31 cellular contexts compared by ENCODE assay signal in genomic region chr22:35514366-35514765, GRCh38. TPM values are rescaled to one million over a fixed set of nuclear protein-coding genes. Genes with fewer than 3 reads are reported as not detected.
"Had no signal": no experiment of that assay in that cellular context is flagged by ENCODE, and none has a peak within 500 bp of the region (broad histone marks: within the 10 kb centered on the region; RNA-seq: fewer than 3 reads in every experiment).

No MANE protein-coding gene starts in this region.

- H3K4me1 ChIP-seq: heart right ventricle, pancreas, right lobe of liver, suprapubic skin, transverse colon, upper lobe of right lung, uterus had no signal

- H3K36me3 ChIP-seq: esophagus muscularis mucosa, heart right ventricle, neutrophil, pancreas, right lobe of liver, suprapubic skin, transverse colon, upper lobe of right lung, uterus had no signal

- H3K27ac ChIP-seq: esophagus muscularis mucosa, heart right ventricle, neutrophil, pancreas, right lobe of liver, suprapubic skin, transverse colon, upper lobe of right lung, uterus had no signal

- ATAC-seq: effector memory CD8-positive, alpha-beta T cell; heart right ventricle; left colon; left ventricle myocardium superior; mucosa of descending colon; natural killer cell treated with Interleukin-12 subunit alpha and Interleukin-12 subunit beta and Interleukin-15 and Interleukin-18, amount 100 ng/mL, for 72 hours; stimulated activated naive CD8-positive, alpha-beta T cell treated with anti-CD3 and anti-CD28 coated beads, Interleukin-15, amount 100 ng/mL, for 72 hours; upper lobe of right lung had no signal

- H3K4me3 ChIP-seq: esophagus muscularis mucosa, heart right ventricle, lung, mucosa of descending colon, pancreas, right lobe of liver, suprapubic skin, transverse colon, upper lobe of right lung, uterus had no signal

- H3K27me3 ChIP-seq: esophagus muscularis mucosa, pancreas, right lobe of liver, transverse colon, uterus had no signal

- H3K4me3 Mint-ChIP-seq: effector memory CD8-positive, alpha-beta T cell; mesothelial cell of epicardium; naive B cell; natural killer cell treated with Interleukin-12 subunit alpha and Interleukin-12 subunit beta and Interleukin-15 and Interleukin-18, amount 100 ng/mL, for 72 hours; neural crest cell; stimulated activated naive CD8-positive, alpha-beta T cell treated with anti-CD3 and anti-CD28 coated beads, Interleukin-15, amount 100 ng/mL, for 72 hours had no signal

- H3K36me3 Mint-ChIP-seq: mesothelial cell of epicardium; naive B cell; natural killer cell treated with Interleukin-12 subunit alpha and Interleukin-12 subunit beta and Interleukin-15 and Interleukin-18, amount 100 ng/mL, for 72 hours had no signal

- H3K27ac Mint-ChIP-seq: effector memory CD8-positive, alpha-beta T cell; mesothelial cell of epicardium; natural killer cell treated with Interleukin-12 subunit alpha and Interleukin-12 subunit beta and Interleukin-15 and Interleukin-18, amount 100 ng/mL, for 72 hours; stimulated activated naive CD8-positive, alpha-beta T cell treated with anti-CD3 and anti-CD28 coated beads, Interleukin-15, amount 100 ng/mL, for 72 hours had no signal

- H3K9me3 ChIP-seq: esophagus muscularis mucosa, heart right ventricle, mucosa of descending colon, neutrophil, pancreas, right lobe of liver, suprapubic skin, transverse colon, upper lobe of right lung, uterus had no signal

- H3K4me1 Mint-ChIP-seq: naive B cell; stimulated activated naive CD8-positive, alpha-beta T cell treated with anti-CD3 and anti-CD28 coated beads, Interleukin-15, amount 100 ng/mL, for 72 hours had no signal

- DNase-seq: cortex of kidney; effector memory CD8-positive, alpha-beta T cell; foreskin melanocyte; glutamatergic neuron; heart right ventricle; hippocampal formation; kidney glomerular epithelial cell; left colon; left ventricle myocardium superior; mesenchymal stem cell; mucosa of descending colon; naive B cell; pancreas; right lobe of liver; small intestine; stimulated activated CD4-positive, alpha-beta T cell treated with anti-CD3 and anti-CD28 coated beads, Interleukin-15, amount 100 ng/mL, for 24 hours; stimulated activated CD4-positive, alpha-beta T cell treated with anti-CD3 and anti-CD28 coated beads, Interleukin-2, amount 100 ng/mL, for 48 hours; stimulated activated naive CD4-positive, alpha-beta T cell; stimulated activated naive CD8-positive, alpha-beta T cell treated with anti-CD3 and anti-CD28 coated beads, Interleukin-15, amount 100 ng/mL, for 72 hours; transverse colon; upper lobe of right lung; uterus had no signal

- H3K9me3 Mint-ChIP-seq: effector memory CD8-positive, alpha-beta T cell; mesothelial cell of epicardium; natural killer cell treated with Interleukin-12 subunit alpha and Interleukin-12 subunit beta and Interleukin-15 and Interleukin-18, amount 100 ng/mL, for 72 hours; neural crest cell; stimulated activated naive CD8-positive, alpha-beta T cell treated with anti-CD3 and anti-CD28 coated beads, Interleukin-15, amount 100 ng/mL, for 72 hours had no signal

RNA-seq across cellular contexts. Expression of gene RASD2, which starts 26.3 kb away (rescaled TPM):
- total RNA-seq: dermis microvascular lymphatic vessel endothelial cell, mesothelial cell of epicardium, neural crest cell, pulmonary artery endothelial cell had no signal
